In the genomic region with DNA sequence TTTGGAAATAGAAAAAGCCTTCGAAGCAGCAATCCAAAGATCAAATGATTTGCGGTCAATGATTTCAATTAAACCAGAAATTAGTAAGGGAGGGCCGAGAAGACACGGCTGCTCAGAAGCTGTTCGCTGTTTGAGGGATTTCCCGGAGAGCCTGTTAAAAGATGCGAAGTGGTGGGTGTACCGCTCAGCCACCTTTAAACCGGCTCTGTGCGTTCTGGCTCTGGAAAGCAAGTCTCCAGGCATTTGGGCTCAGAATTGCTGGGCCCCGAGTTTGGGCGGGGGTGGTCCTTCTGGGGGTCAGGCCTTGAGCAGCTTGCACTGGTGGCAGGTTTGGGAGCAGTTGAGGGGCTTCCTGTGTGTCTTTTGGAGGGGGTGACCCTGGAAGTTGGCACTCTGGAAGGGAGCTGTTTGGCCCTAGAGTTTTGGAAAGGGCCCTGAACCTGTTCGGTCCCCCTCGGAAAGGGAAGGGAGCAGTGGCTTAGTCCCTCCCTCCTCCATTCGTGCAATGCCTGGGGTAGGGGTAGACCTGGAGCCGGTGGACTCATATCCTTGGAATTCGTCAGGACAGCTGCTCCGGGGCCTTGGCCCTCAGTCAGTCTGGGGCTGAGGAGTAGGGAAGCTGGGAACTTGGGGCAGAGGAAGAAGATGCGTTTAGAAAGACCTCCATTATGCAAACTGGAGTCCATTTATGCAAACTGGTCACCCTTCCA, we compare ENCODE assay signal across 13 cellular contexts. TPM values are rescaled to one million over a fixed set of nuclear protein-coding genes. Genes with fewer than 3 reads are reported as not detected.
A peak's percentile ranks its signal among the peaks of the same experiment; 100 is the strongest.
DNase-seq lines count a peak whose midpoint lies in the region; ATAC-seq and TF ChIP-seq lines count a peak whose summit lies in the region.
"Had no signal": no experiment of that assay in that cellular context is flagged by ENCODE, and none has a peak within 500 bp of the region (broad histone marks: within the 10 kb centered on the region; RNA-seq: fewer than 3 reads in every experiment).

No MANE protein-coding gene starts in this region.

- no peak for TF ChIP-seq POLR2A in stomach (IDR thresholded peaks at IDR 0.05)

- DNase-seq in activated naive CD4-positive, alpha-beta T cell treated with Interleukin-2 at 50 U/mL for 16 hours, result no peak
- DNase-seq in RWPE2 (ENCODE audit: low spot score), result peak; percentile 79
- peak; percentile 84 for DNase-seq in islet precursor cell
- no peak for DNase-seq in stomach
- no peak for DNase-seq in HFFc6
- DNase-seq in MV-4-11 (lab: John Stamatoyannopoulos, UW), result no peak
- DNase-seq: AML-193; GF-D8; NCI-H2081 treated with DMSO at 0.1 percent for 48 hours; stimulated activated CD4-positive, alpha-beta T cell treated with anti-CD3 and anti-CD28 coated beads, Interleukin-2, amount 100 ng/mL, for 24 hours had no signal

- peaks cover 33% of the 10 kb centered on the region for H3K4me1 Mint-ChIP-seq in activated naive CD4-positive, alpha-beta T cell treated with anti-CD3 and anti-CD28 coated beads, Interleukin-2, amount 50 U/mL, for 24 hours
- H3K4me1 Mint-ChIP-seq in HFFc6 (ENCODE audit: low read depth), result peaks cover 19% of the 10 kb centered on the region

- H3K36me3 Mint-ChIP-seq in activated naive CD4-positive, alpha-beta T cell treated with anti-CD3 and anti-CD28 coated beads, Interleukin-2, amount 50 U/mL, for 24 hours, result no peaks in the 10 kb centered on the region
- H3K36me3 Mint-ChIP-seq in HFFc6 (ENCODE audit: low read depth), result no peaks in the 10 kb centered on the region

- TF ChIP-seq CTCF in RWPE2 (IDR thresholded peaks at IDR 0.05; ENCODE audit: poor library complexity, severe bottlenecking) (no peak), stomach (IDR thresholded peaks at IDR 0.05) (no peak), HFFc6 (IDR thresholded peaks at IDR 0.05) (no peak)

- H3K27me3 ChIP-seq in RWPE2 (ENCODE audit: insufficient read depth, poor library complexity, severe bottlenecking) (no peaks in the 10 kb centered on the region), stomach (peaks cover 37 to 100% (median 100%) of the 10 kb centered on the region in 3 donors)

- TF ChIP-seq EP300 in stomach (IDR thresholded peaks at IDR 0.05), result no peak

- H3K4me3 ChIP-seq in RWPE2 (ENCODE audit: severe bottlenecking) (peak overlapping the region; percentile 93), stomach (peak overlapping the region; percentile 47 to 69 (median 54))

- peak overlapping the region; percentile 82 for H3K27ac ChIP-seq in RWPE2 (ENCODE audit: poor library complexity, severe bottlenecking)
- H3K27ac ChIP-seq in stomach, result peak overlapping the region; percentile 79 to 89 (median 88)

- 11 to 21% (median 12%) methylated on average over 16 to 19 of the region's 19 CpGs for WGBS in stomach, 5 donors

- no peaks in the 10 kb centered on the region for H3K9me3 ChIP-seq in RWPE2 (ENCODE audit: severe bottlenecking)
- no peaks in the 10 kb centered on the region for H3K9me3 ChIP-seq in stomach

- ATAC-seq in RWPE2 (ENCODE audit: low read depth) (peak; percentile 57), HG03439 (IDR thresholded peaks at IDR 0.05; ENCODE audit: unreplicated experiment) (no peak)

- no peaks in the 10 kb centered on the region for H3K9me3 Mint-ChIP-seq in activated naive CD4-positive, alpha-beta T cell treated with anti-CD3 and anti-CD28 coated beads, Interleukin-2, amount 50 U/mL, for 24 hours
- no peaks in the 10 kb centered on the region for H3K9me3 Mint-ChIP-seq in HFFc6

- no peak overlapping the region for H3K27ac Mint-ChIP-seq in activated naive CD4-positive, alpha-beta T cell treated with anti-CD3 and anti-CD28 coated beads, Interleukin-2, amount 50 U/mL, for 24 hours
- H3K27ac Mint-ChIP-seq in HFFc6, result no peak overlapping the region

- H3K4me3 Mint-ChIP-seq in activated naive CD4-positive, alpha-beta T cell treated with anti-CD3 and anti-CD28 coated beads, Interleukin-2, amount 50 U/mL, for 24 hours, result peak overlapping the region; percentile 55
- no peak overlapping the region; the same call in 1 of the 2 replicates for H3K4me3 Mint-ChIP-seq in HFFc6

- H3K4me1 ChIP-seq in RWPE2 (ENCODE audit: insufficient read depth, poor library complexity, severe bottlenecking) (peaks cover 5% of the 10 kb centered on the region), stomach (peaks cover 67 to 83% (median 78%) of the 10 kb centered on the region in 4 donors)

- peaks cover 51% of the 10 kb centered on the region for H3K27me3 Mint-ChIP-seq in activated naive CD4-positive, alpha-beta T cell treated with anti-CD3 and anti-CD28 coated beads, Interleukin-2, amount 50 U/mL, for 24 hours
- peaks cover 66% of the 10 kb centered on the region for H3K27me3 Mint-ChIP-seq in HFFc6 (ENCODE audit: insufficient read depth)

- intact Hi-C loops in stomach (cut with DNase I; ENCODE audit: low total_unique reads), result no loop called here

- H3K36me3 ChIP-seq in RWPE2 (ENCODE audit: low read depth), result no peaks in the 10 kb centered on the region
- H3K36me3 ChIP-seq in stomach, result no peaks in the 10 kb centered on the region

RNA-seq across cellular contexts. Expression of gene SIM2, which starts 3.2 kb away (rescaled TPM):
- 10 to 100 TPM in 4 of 5 donors, not detected in 1; 11.2 to 28.3 (median 20.4) TPM for total RNA-seq in stomach
- polyA plus RNA-seq in stomach, result 10 to 100 TPM in 1 of 3 donors, 1 to 10 TPM in 2; 3.3 to 14.0 (median 6.9) TPM
- total RNA-seq in HFFc6 (2021; fragmentation: NEBNext Ultra II Directional; extraction: Animal tissue kit (Norgen Biotek cat#: 25700)), result not detected
- total RNA-seq: subcutaneous adipose tissue had no signal

Comparison
In these comparisons a context has a peak if more than half of its experiments do, and no peak if none do; other contexts are left out.
1. DNase-seq: peak in RWPE2 (single experiment) and islet precursor cell (single experiment); none in activated naive CD4-positive, alpha-beta T cell treated with Interleukin-2 at 50 U/mL for 16 hours (single experiment), stomach (single experiment), HFFc6 (single experiment) and MV-4-11 (single experiment).